In the genomic region with DNA sequence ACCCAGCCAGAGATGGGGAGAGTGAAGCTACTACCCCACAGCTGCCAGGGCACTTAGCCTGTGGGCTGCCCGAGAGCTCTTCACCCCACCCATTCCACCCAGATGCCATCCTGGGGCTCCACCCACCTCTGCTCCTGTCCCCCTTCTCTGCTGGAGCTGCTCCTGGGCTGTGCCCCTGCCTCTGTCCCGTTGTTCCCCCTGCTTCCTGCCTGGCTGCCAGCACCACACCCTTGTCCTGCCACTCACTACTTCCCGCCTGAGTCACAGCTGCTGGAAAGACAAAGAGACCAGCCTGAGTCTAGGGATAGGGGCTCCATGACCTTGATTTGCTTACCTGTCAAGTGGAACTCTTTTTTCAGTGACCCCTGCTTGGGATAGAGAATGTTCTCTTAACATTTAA, we compare ENCODE assay signal across 9 cellular contexts. TPM values are rescaled to one million over a fixed set of nuclear protein-coding genes. Genes with fewer than 3 reads are reported as not detected.
DNase-seq lines count a peak whose midpoint lies in the region; ATAC-seq and TF ChIP-seq lines count a peak whose summit lies in the region.
"Had no signal": no experiment of that assay in that cellular context is flagged by ENCODE, and none has a peak within 500 bp of the region (broad histone marks: within the 10 kb centered on the region; RNA-seq: fewer than 3 reads in every experiment).

No MANE protein-coding gene starts in this region.

- H3K36me3 Mint-ChIP-seq in activated CD8-positive, alpha-beta memory T cell treated with anti-CD3 and anti-CD28 coated beads, Interleukin-2, amount 10 ng/mL, durations not matched to agents 7 days and 5 days = peaks cover 26% of the 10 kb centered on the region

- peak overlapping the region; percentile 29 for H3K4me2 ChIP-seq in mammary epithelial cell (ENCODE audit: insufficient read depth, low read depth, low read length)

- ATAC-seq in activated CD8-positive, alpha-beta memory T cell treated with anti-CD3 and anti-CD28 coated beads, Interleukin-2, amount 10 ng/mL, durations not matched to agents 7 days and 5 days = no peak
- ATAC-seq in HG03097 (IDR thresholded peaks at IDR 0.05; ENCODE audit: low FRiP score, unreplicated experiment) = no peak

- no peaks in the 10 kb centered on the region for H3K9me3 ChIP-seq in mammary epithelial cell (replicated peaks; ENCODE audit: insufficient read depth, low read length)
- no peaks in the 10 kb centered on the region for H3K9me3 ChIP-seq in transverse colon

- intact Hi-C loops in mammary epithelial cell (cut with micrococcal nuclease) = no loop called here
- intact Hi-C loops in transverse colon (cut with DNase I; ENCODE audit: low total_unique reads) = no loop called here

- in situ Hi-C loops in mammary epithelial cell (cut with MboI; ENCODE audit: low sequenced_read_pairs in 2 of 2) (no loop called here), transverse colon (cut with MboI; ENCODE audit: low pct_ligation_motif_present in 1 of 4, low pct_unique_long_range_greater_than_20kb in 1 of 4, low sequenced_read_pairs in 3 of 4) (no loop called here)

- H3K27ac ChIP-seq in mammary epithelial cell (ENCODE audit: insufficient read depth, low read depth, low read length) (peak overlapping the region; percentile 59), transverse colon (peak overlapping the region; percentile 45 to 85 (median 76))

- H3K4me1 ChIP-seq in mammary epithelial cell (ENCODE audit: insufficient read depth, low read length) = peaks cover 65% of the 10 kb centered on the region
- H3K4me1 ChIP-seq in transverse colon = peaks cover 31 to 79% (median 37%) of the 10 kb centered on the region in 4 donors

- peak overlapping the region; percentile 60 for H3K9ac ChIP-seq in mammary epithelial cell (ENCODE audit: insufficient read depth, low read length)

- TF ChIP-seq CTCF in mammary epithelial cell (conservative IDR thresholded peaks at IDR 0.05 in 1 of 2, IDR thresholded peaks at IDR 0.05 in 1 of 2; ENCODE audit: extremely low read depth in 1 of 2, insufficient read depth in 1 of 2, low read depth in 1 of 2, low read length in 2 of 2) = no peak
- TF ChIP-seq CTCF in transverse colon (IDR thresholded peaks at IDR 0.05) = no peak

- H3K27ac Mint-ChIP-seq in activated CD8-positive, alpha-beta memory T cell treated with anti-CD3 and anti-CD28 coated beads, Interleukin-2, amount 10 ng/mL, durations not matched to agents 7 days and 5 days = peak overlapping the region; percentile 66

- H3K79me2 ChIP-seq in mammary epithelial cell (ENCODE audit: insufficient read depth, low read length) = peaks cover 86% of the 10 kb centered on the region

- no peak overlapping the region for H2AFZ ChIP-seq in mammary epithelial cell (ENCODE audit: low read depth, low read length)

- no peak overlapping the region for H3K4me3 ChIP-seq in mammary epithelial cell (replicated peaks in 1 of 3; ENCODE audit: insufficient read depth in 1 of 3, low read depth in 2 of 3, low read length in 3 of 3)
- H3K4me3 ChIP-seq in transverse colon = no peak overlapping the region

- no TSS peak for BruUV-seq in mammary epithelial cell (replicated peaks; lab: Mats Ljungman, UMichigan)

- H3K36me3 ChIP-seq in mammary epithelial cell (ENCODE audit: insufficient read depth, low read length) = no peaks in the 10 kb centered on the region
- peaks cover 0 to 11% (median 0%) of the 10 kb centered on the region in 4 donors for H3K36me3 ChIP-seq in transverse colon

- CTCF ChIA-PET in activated CD8-positive, alpha-beta memory T cell treated with anti-CD3 and anti-CD28 coated beads, Interleukin-2, amount 10 ng/mL, durations not matched to agents 7 days and 5 days (lab: Charles Lee) = interaction anchor here (0.8 to 11.4 kb wide), 5 partner anchors 10 to 53 kb away, joined by 3 to 231 read pairs (median 46); a partner anchor contains a TSS
- CTCF ChIA-PET in mammary epithelial cell (lab: Charles Lee; ENCODE audit: low non-redundant PET) = interaction anchor here (0.6 kb wide), 1 partner anchor 13 kb away, joined by 3 read pairs; no protein-coding TSS in a partner anchor

- dilution Hi-C loops in mammary epithelial cell (cut with HindIII; ENCODE audit: low sequenced_read_pairs) = loop anchor here (5.0 kb wide), 1 partner anchor 96 kb away; no protein-coding TSS in a partner anchor

- H4K20me1 ChIP-seq in mammary epithelial cell (ENCODE audit: insufficient read depth, low read length) = no peaks in the 10 kb centered on the region

- H3K4me1 Mint-ChIP-seq in activated CD8-positive, alpha-beta memory T cell treated with anti-CD3 and anti-CD28 coated beads, Interleukin-2, amount 10 ng/mL, durations not matched to agents 7 days and 5 days = peaks cover 56% of the 10 kb centered on the region

- H3K9me3 Mint-ChIP-seq in activated CD8-positive, alpha-beta memory T cell treated with anti-CD3 and anti-CD28 coated beads, Interleukin-2, amount 10 ng/mL, durations not matched to agents 7 days and 5 days (ENCODE audit: low read depth) = no peaks in the 10 kb centered on the region

- WGBS in mammary epithelial cell (ENCODE audit: low coverage, missing lambda C conversion rate) = 20% methylated on average over 3 of the region's 3 CpGs
- 32% methylated on average over 3 of the region's 3 CpGs; no CpG with 5 or more reads in 1 of the 2 donors for WGBS in transverse colon (ENCODE audit: low coverage in 1 of 2), 2 donors

- TF ChIP-seq EP300 in transverse colon (IDR thresholded peaks at IDR 0.05; ENCODE audit: low read depth) = no peak

- no peak for TF ChIP-seq POLR2A in transverse colon (IDR thresholded peaks at IDR 0.05)

- H3K27me3 ChIP-seq in mammary epithelial cell (ENCODE audit: insufficient read depth, low read length) (no peaks in the 10 kb centered on the region), transverse colon (no peaks in the 10 kb centered on the region)

- H3K27me3 Mint-ChIP-seq in activated CD8-positive, alpha-beta memory T cell treated with anti-CD3 and anti-CD28 coated beads, Interleukin-2, amount 10 ng/mL, durations not matched to agents 7 days and 5 days = no peaks in the 10 kb centered on the region

- no peak for DNase-seq in activated CD8-positive, alpha-beta memory T cell treated with anti-CD3 and anti-CD28 coated beads, Interleukin-2, amount 10 ng/mL, durations not matched to agents 7 days and 5 days
- no peak for DNase-seq in activated CD8-positive, alpha-beta memory T cell treated with anti-CD3 and anti-CD28 coated beads, Interleukin-2, amount 50 U/mL, for 48 hours
- DNase-seq in mammary epithelial cell (no peak), lung microvascular endothelial cell (ENCODE audit: low read depth in 2 of 2) (peak; percentile 76 to 80), transverse colon (peak; percentile 65), foreskin melanocyte (no peak)
- no peak for DNase-seq in effector CD4-positive, alpha-beta T cell
- DNase-seq: AML-193 had no signal

- no peak overlapping the region for H3K4me3 Mint-ChIP-seq in activated CD8-positive, alpha-beta memory T cell treated with anti-CD3 and anti-CD28 coated beads, Interleukin-2, amount 10 ng/mL, durations not matched to agents 7 days and 5 days

RNA-seq across cellular contexts. Expression of a gene that starts 12.4 kb away (rescaled TPM):
- 100 to 1,000 TPM; 450 to 509 TPM for total RNA-seq in activated CD8-positive, alpha-beta memory T cell treated with anti-CD3 and anti-CD28 coated beads, Interleukin-2, amount 10 ng/mL, durations not matched to agents 7 days and 5 days
- total RNA-seq in mammary epithelial cell (100 to 1,000 TPM; 176 to 235 TPM), lung microvascular endothelial cell (415 and 488 TPM in 2 replicates), transverse colon (100 to 1,000 TPM in 1 of 4 donors, 10 to 100 TPM in 3; 69.6 to 322 (median 74.8) TPM)
- 511 TPM for polyA plus RNA-seq in mammary epithelial cell
- 320 TPM for polyA minus RNA-seq in mammary epithelial cell

RNA-seq across cellular contexts. Expression of a gene that starts 20.6 kb away (rescaled TPM):
- total RNA-seq in activated CD8-positive, alpha-beta memory T cell treated with anti-CD3 and anti-CD28 coated beads, Interleukin-2, amount 10 ng/mL, durations not matched to agents 7 days and 5 days = under 1 TPM; 0.16 to 0.70 TPM
- 10 to 100 TPM in 1 of 2 donors, 1 to 10 TPM in 1; 4.3 to 15.5 TPM for total RNA-seq in mammary epithelial cell
- polyA plus RNA-seq in mammary epithelial cell = 8.4 TPM
- 0.31 TPM for polyA minus RNA-seq in mammary epithelial cell
- total RNA-seq in lung microvascular endothelial cell = 0.44 and 0.60 TPM in 2 replicates
- total RNA-seq in transverse colon = 100 to 1,000 TPM in 2 of 4 donors, 10 to 100 TPM in 2; 59.5 to 423 (median 122) TPM

RNA-seq across cellular contexts. Expression of a gene that starts 30.5 kb away (rescaled TPM):
- not detected for total RNA-seq in activated CD8-positive, alpha-beta memory T cell treated with anti-CD3 and anti-CD28 coated beads, Interleukin-2, amount 10 ng/mL, durations not matched to agents 7 days and 5 days
- total RNA-seq in mammary epithelial cell (under 1 TPM in 1 of 2 donors, not detected in 1; 0.19 TPM), lung microvascular endothelial cell (not detected in 2 replicates), transverse colon (not detected)
- polyA plus RNA-seq in mammary epithelial cell = 0.05 TPM
- polyA minus RNA-seq in mammary epithelial cell = not detected

RNA-seq across cellular contexts. Expression of a gene that starts 43.3 kb away (rescaled TPM):
- not detected for total RNA-seq in activated CD8-positive, alpha-beta memory T cell treated with anti-CD3 and anti-CD28 coated beads, Interleukin-2, amount 10 ng/mL, durations not matched to agents 7 days and 5 days
- total RNA-seq in mammary epithelial cell = under 1 TPM in 1 of 2 donors, not detected in 1; 0.67 TPM
- 0.06 TPM for polyA plus RNA-seq in mammary epithelial cell
- not detected for polyA minus RNA-seq in mammary epithelial cell
- under 0.01 TPM in 1 of 2 replicates, not detected in the other for total RNA-seq in lung microvascular endothelial cell
- total RNA-seq in transverse colon = not detected

RNA-seq across cellular contexts. Expression of a gene that starts 43.8 kb away (rescaled TPM):
- total RNA-seq in activated CD8-positive, alpha-beta memory T cell treated with anti-CD3 and anti-CD28 coated beads, Interleukin-2, amount 10 ng/mL, durations not matched to agents 7 days and 5 days = 100 to 1,000 TPM in 1 of 2 experiments, 10 to 100 TPM in 1; 74.8 to 103 TPM
- 100 to 1,000 TPM in 1 of 2 donors, 10 to 100 TPM in 1; 65.5 to 117 TPM for total RNA-seq in mammary epithelial cell
- polyA plus RNA-seq in mammary epithelial cell = 122 TPM
- polyA minus RNA-seq in mammary epithelial cell = 94.5 TPM
- 78.7 and 104 TPM in 2 replicates for total RNA-seq in lung microvascular endothelial cell
- total RNA-seq in transverse colon = 100 to 1,000 TPM in 1 of 4 donors, 10 to 100 TPM in 3; 44.9 to 183 (median 59.5) TPM

Comparison
In these comparisons a context has a peak if more than half of its experiments do, and no peak if none do; other contexts are left out.
1. DNase-seq: peak in lung microvascular endothelial cell (2 of 2) and transverse colon (single experiment); none in activated CD8-positive, alpha-beta memory T cell treated with anti-CD3 and anti-CD28 coated beads, Interleukin-2, amount 10 ng/mL, durations not matched to agents 7 days and 5 days (single experiment), activated CD8-positive, alpha-beta memory T cell treated with anti-CD3 and anti-CD28 coated beads, Interleukin-2, amount 50 U/mL, for 48 hours (single experiment), mammary epithelial cell (single experiment), effector CD4-positive, alpha-beta T cell (single experiment) and foreskin melanocyte (single experiment).